ENCODE assay signal across 1 cellular context in genomic region chr20:17955302-17955701, GRCh38.
A peak's percentile ranks its signal among the peaks of the same experiment; 100 is the strongest.
TF ChIP-seq lines count a peak whose summit lies in the region.

No MANE protein-coding gene starts in this region.

TF ChIP-seq in K562, 482 proteins besides CTCF, POLR2A, EP300 and RAD21:
- TF ChIP-seq RFX1 (IDR thresholded peaks at IDR 0.05) (peak; percentile 16; the same call in 1 of the 2 replicates), RBM22 (IDR thresholded peaks at IDR 0.05; ENCODE audit: low read depth, low read length, poor library complexity, severe bottlenecking) (no peak), EWSR1 (IDR thresholded peaks at IDR 0.05; ENCODE audit: borderline replicate concordance, low read depth, partially characterized antibody) (no peak), THRA (IDR thresholded peaks at IDR 0.05) (no peak), RBBP5 (IDR thresholded peaks at IDR 0.05; ENCODE audit: borderline replicate concordance, insufficient read depth, low read length, poor library complexity, severe bottlenecking) (no peak), ELF4 (CRISPR knock-in tag; IDR thresholded peaks at IDR 0.05) (no peak), NR4A1 (CRISPR knock-in tag; IDR thresholded peaks at IDR 0.05) (no peak), NR4A1 (tag; IDR thresholded peaks at IDR 0.05) (no peak), MYBL2 (IDR thresholded peaks at IDR 0.05; ENCODE audit: low read depth) (no peak), MYBL2 (CRISPR knock-in tag; IDR thresholded peaks at IDR 0.05; ENCODE audit: borderline replicate concordance) (no peak), NFXL1 (CRISPR knock-in tag; IDR thresholded peaks at IDR 0.05) (no peak), SIX5 (IDR thresholded peaks at IDR 0.05; ENCODE audit: borderline replicate concordance in 1 of 2, insufficient read depth in 1 of 2, low read depth in 1 of 2, low read length in 2 of 2) (no peak), SIN3B (IDR thresholded peaks at IDR 0.05; ENCODE audit: low read depth) (no peak), ATF3 (IDR thresholded peaks at IDR 0.05) (no peak), ATF3 (CRISPR knock-in tag; conservative IDR thresholded peaks at IDR 0.05) (no peak), HMBOX1 (IDR thresholded peaks at IDR 0.05) (peak; percentile 18; the same call in 1 of the 2 replicates), MBD2 (IDR thresholded peaks at IDR 0.05; ENCODE audit: borderline replicate concordance, low read depth) (no peak), TGIF2 (CRISPR knock-in tag; IDR thresholded peaks at IDR 0.05) (no peak), KLF6 (CRISPR knock-in tag; IDR thresholded peaks at IDR 0.05; ENCODE audit: borderline replicate concordance) (no peak), E4F1 (CRISPR knock-in tag; IDR thresholded peaks at IDR 0.05; ENCODE audit: borderline replicate concordance) (no peak)
